In the genomic region with DNA sequence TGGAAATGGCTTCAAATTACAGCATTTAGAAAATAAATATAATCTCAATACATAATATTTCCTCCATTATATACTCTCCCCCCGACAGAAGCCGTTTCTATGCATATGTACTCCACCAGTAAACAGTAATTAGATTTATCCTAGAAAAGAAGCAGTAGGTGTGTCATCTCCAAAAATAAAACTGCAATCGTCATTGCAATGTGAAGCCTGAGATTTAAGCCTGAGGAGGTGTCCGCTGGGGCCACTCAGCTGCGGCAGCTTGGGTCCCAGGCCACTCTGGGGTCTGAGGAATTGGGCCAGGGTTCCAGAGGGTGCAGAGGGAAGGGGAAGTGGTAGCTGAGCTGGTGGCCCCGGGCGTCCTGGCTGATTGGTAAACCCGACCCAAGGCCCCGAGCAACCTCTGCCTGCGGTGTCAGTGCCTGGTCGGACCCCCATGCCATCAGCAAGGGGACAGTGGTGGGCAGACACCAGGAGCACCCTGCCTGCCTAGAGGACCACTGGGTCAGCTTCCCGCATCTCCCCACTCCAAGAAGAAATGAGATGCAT, we compare ENCODE assay signal across 19 cellular contexts. TPM values are rescaled to one million over a fixed set of nuclear protein-coding genes. Genes with fewer than 3 reads are reported as not detected.
A peak's percentile ranks its signal among the peaks of the same experiment; 100 is the strongest.
DNase-seq lines count a peak whose midpoint lies in the region; ATAC-seq, FAIRE-seq and TF ChIP-seq lines count a peak whose summit lies in the region.
"Had no signal": no experiment of that assay in that cellular context is flagged by ENCODE, and none has a peak within 500 bp of the region (broad histone marks: within the 10 kb centered on the region; RNA-seq: fewer than 3 reads in every experiment).

No MANE protein-coding gene starts in this region.

- H4K5ac ChIP-seq in mesendoderm (ENCODE audit: low read length) = no peak overlapping the region

- H3K4ac ChIP-seq in mesendoderm (ENCODE audit: low read depth, low read length) = no peak overlapping the region

- H3K4me1 Mint-ChIP-seq in endothelial cell (ENCODE audit: unreplicated experiment) (no peaks in the 10 kb centered on the region), type B pancreatic cell (ENCODE audit: unreplicated experiment) (peaks cover 3% of the 10 kb centered on the region)
- H3K4me1 Mint-ChIP-seq in T-helper 2 cell treated with Interferon-gamma antibody and Interleukin-4, amounts not matched to agents 5 μg/mL and 100 μg/mL, for 36 hours (ENCODE audit: low read depth) = no peaks in the 10 kb centered on the region

- H3K36me3 Mint-ChIP-seq in endothelial cell (ENCODE audit: low read depth, unreplicated experiment) (peaks cover 4% of the 10 kb centered on the region), type B pancreatic cell (no peaks in the 10 kb centered on the region)
- no peaks in the 10 kb centered on the region for H3K36me3 Mint-ChIP-seq in T-helper 2 cell treated with Interferon-gamma antibody and Interleukin-4, amounts not matched to agents 5 μg/mL and 100 μg/mL, for 36 hours (ENCODE audit: low read depth)

- H3K56ac ChIP-seq in mesendoderm (ENCODE audit: low read length) = peak overlapping the region; percentile 34

- H3K79me1 ChIP-seq in mesendoderm (ENCODE audit: low read length) = no peaks in the 10 kb centered on the region

- no peak overlapping the region for H2AFZ ChIP-seq in K562 (ENCODE audit: low read depth, low read length)

- H3K79me2 ChIP-seq in K562 (ENCODE audit: control insufficient read depth, insufficient read depth, low read length) = no peaks in the 10 kb centered on the region
- H3K79me2 ChIP-seq in mesendoderm (ENCODE audit: control insufficient read depth, insufficient read depth, low read length) = no peaks in the 10 kb centered on the region

- no peak for FAIRE-seq in K562 (lab: Jason Lieb, UNC)

- CTCF ChIA-PET in K562 (lab: Yijun Ruan, JAX; ENCODE audit: low intra/inter-chr PET ratio) = no interaction called here

- no peak for TF ChIP-seq RAD21 in K562 (CRISPR knock-in tag; conservative IDR thresholded peaks at IDR 0.05 in 1 of 2, IDR thresholded peaks at IDR 0.05 in 1 of 2)

- H3K4me3 ChIP-seq in K562 (no peak overlapping the region), mesendoderm (ENCODE audit: low read length) (no peak overlapping the region)

- DNase-seq in K562 (ENCODE audit: extremely low read depth in 1 of 4, low spot score in 3 of 4) (no peak), endothelial cell (ENCODE audit: low spot score) (no peak), mesendoderm (no peak), superior temporal gyrus (ENCODE audit: extremely low spot score) (peak; percentile 45), COLO668 (lab: John Stamatoyannopoulos, UW; ENCODE audit: unreplicated experiment) (no peak), type B pancreatic cell (ENCODE audit: extremely low spot score, unreplicated experiment) (no peak)
- no peak for DNase-seq in T-helper 2 cell treated with Interferon-gamma antibody and Interleukin-4, amounts not matched to agents 5 μg/mL and 100 μg/mL, for 36 hours (ENCODE audit: low spot score)
- DNase-seq: ACHN, DMS79 treated with DMSO at 0.1 percent for 48 hours, KG1, NCI-H1105 treated with DMSO at 0.1 percent for 48 hours, NCI-H1694, NCI-H2107, NCI-H2227 treated with DMSO at 0.1 percent for 48 hours, NCI-H510A treated with DMSO at 0.1 percent for 48 hours, NCI-H774, OCI-M1, SHP77 treated with DMSO at 0.1 percent for 48 hours had no signal

- no peak overlapping the region for H2BK15ac ChIP-seq in mesendoderm (replicated peaks; ENCODE audit: low read depth)

- TF ChIP-seq EP300 in K562 (IDR thresholded peaks at IDR 0.05; ENCODE audit: low read length) = no peak

- H3K4me3 Mint-ChIP-seq in endothelial cell (ENCODE audit: unreplicated experiment) = no peak overlapping the region
- H3K4me3 Mint-ChIP-seq in T-helper 2 cell treated with Interferon-gamma antibody and Interleukin-4, amounts not matched to agents 5 μg/mL and 100 μg/mL, for 36 hours = no peak overlapping the region
- no peak overlapping the region for H3K4me3 Mint-ChIP-seq in type B pancreatic cell

- H3K27me3 ChIP-seq in K562 (ENCODE audit: control insufficient read depth in 2 of 2, insufficient read depth in 2 of 2, low read length in 2 of 2) (no peaks in the 10 kb centered on the region), mesendoderm (ENCODE audit: insufficient read depth, low read length, poor library complexity) (no peaks in the 10 kb centered on the region)

- no peak overlapping the region for H2BK120ac ChIP-seq in mesendoderm (ENCODE audit: low read depth, low read length)

- no peaks in the 10 kb centered on the region for H3K9me3 ChIP-seq in K562 (replicated peaks; ENCODE audit: control insufficient read depth, insufficient read depth, low read depth, low read length)

- H3K18ac ChIP-seq in mesendoderm (ENCODE audit: low read length) = no peak overlapping the region

- no TSS peak for BruUV-seq in K562 (replicated peaks; lab: Mats Ljungman, UMichigan)

- intact Hi-C loops in K562 (cut with micrococcal nuclease) = no loop called here

- POLR2A ChIA-PET in K562 (lab: Yijun Ruan, JAX) = interaction anchor here (1.1 kb wide), 1 partner anchor 10 kb away, joined by 3 read pairs; no protein-coding TSS in a partner anchor

- 0 out of 4 replicates have a peak overlapping the region, but pooled peaks of 1 of the 2 experiments have one; percentile 53 for H3K9ac ChIP-seq in K562 (ENCODE audit: insufficient read depth in 1 of 2, low read depth in 2 of 2, low read length in 2 of 2)
- no peak overlapping the region for H3K9ac ChIP-seq in mesendoderm (ENCODE audit: low read length)

- no peak overlapping the region for H2AK5ac ChIP-seq in mesendoderm (ENCODE audit: low read length)

- no peak for TF ChIP-seq POLR2A in K562 (conservative IDR thresholded peaks at IDR 0.05)

- H3K23ac ChIP-seq in mesendoderm (ENCODE audit: low read length) = no peak overlapping the region

- no peak overlapping the region for H4K8ac ChIP-seq in mesendoderm (ENCODE audit: low read depth, low read length)

- H3K36me3 ChIP-seq in K562 (ENCODE audit: control insufficient read depth, insufficient read depth, low read length) (peaks cover 12% of the 10 kb centered on the region; the same call in 1 of the 3 replicates), mesendoderm (ENCODE audit: control insufficient read depth, insufficient read depth, low read length) (no peaks in the 10 kb centered on the region)

- no peaks in the 10 kb centered on the region for H3K9me3 Mint-ChIP-seq in endothelial cell (ENCODE audit: unreplicated experiment)
- H3K9me3 Mint-ChIP-seq in T-helper 2 cell treated with Interferon-gamma antibody and Interleukin-4, amounts not matched to agents 5 μg/mL and 100 μg/mL, for 36 hours = no peaks in the 10 kb centered on the region
- H3K9me3 Mint-ChIP-seq in type B pancreatic cell = no peaks in the 10 kb centered on the region

- no peak for ATAC-seq in K562

- peaks cover 17 to 93% of the 10 kb centered on the region in 2 experiments for H3K4me1 ChIP-seq in K562 (replicated peaks in 1 of 2; ENCODE audit: control insufficient read depth in 2 of 2, insufficient read depth in 2 of 2, low read length in 2 of 2)
- H3K4me1 ChIP-seq in mesendoderm (ENCODE audit: control insufficient read depth, low read depth, low read length) = no peaks in the 10 kb centered on the region

- 55% methylated on average over 10 of the region's 12 CpGs for WGBS in K562 (ENCODE audit: insufficient coverage, low coverage, missing lambda C conversion rate)
- 100% methylated on average over 2 of the region's 12 CpGs for WGBS in mesendoderm (ENCODE audit: extremely low coverage, insufficient coverage, low lambda C conversion rate)

- H2BK5ac ChIP-seq in mesendoderm (ENCODE audit: low read length) = no peak overlapping the region

- H4K20me1 ChIP-seq in K562 (replicated peaks; ENCODE audit: control insufficient read depth, insufficient read depth, low read length) = no peaks in the 10 kb centered on the region

- in situ Hi-C loops in K562 (cut with MboI) = no loop called here

- peaks cover 14% of the 10 kb centered on the region for H3K27me3 Mint-ChIP-seq in endothelial cell (ENCODE audit: unreplicated experiment)
- no peaks in the 10 kb centered on the region for H3K27me3 Mint-ChIP-seq in T-helper 2 cell treated with Interferon-gamma antibody and Interleukin-4, amounts not matched to agents 5 μg/mL and 100 μg/mL, for 36 hours (ENCODE audit: low read depth)
- H3K27me3 Mint-ChIP-seq in type B pancreatic cell = no peaks in the 10 kb centered on the region

- peak overlapping the region; percentile 52 for H3K27ac Mint-ChIP-seq in endothelial cell (ENCODE audit: unreplicated experiment)
- H3K27ac Mint-ChIP-seq in T-helper 2 cell treated with Interferon-gamma antibody and Interleukin-4, amounts not matched to agents 5 μg/mL and 100 μg/mL, for 36 hours = no peak overlapping the region
- H3K27ac Mint-ChIP-seq in type B pancreatic cell = no peak overlapping the region

- TF ChIP-seq CTCF in K562 (IDR thresholded peaks at IDR 0.05 in 2 of 3, conservative IDR thresholded peaks at IDR 0.05 in 1 of 3; ENCODE audit: insufficient read depth in 2 of 3, low read depth in 1 of 3, low read length in 3 of 3) (no peak), endothelial cell (IDR thresholded peaks at IDR 0.05; ENCODE audit: unreplicated experiment) (no peak), type B pancreatic cell (conservative IDR thresholded peaks at IDR 0.05) (no peak)

- no peak overlapping the region for H3K4me2 ChIP-seq in K562 (ENCODE audit: insufficient read depth, low read length)
- H3K4me2 ChIP-seq in mesendoderm (ENCODE audit: low read length) = no peak overlapping the region

- H3K27ac ChIP-seq in K562 (ENCODE audit: extremely low read depth, low read depth, low read length) (no peak overlapping the region), mesendoderm (ENCODE audit: low read depth, low read length) (no peak overlapping the region)
- H3K27ac ChIP-seq: C4-2B had no signal

- H3K9me1 ChIP-seq in K562 (ENCODE audit: control insufficient read depth, insufficient read depth, low read length) = no peaks in the 10 kb centered on the region

RNA-seq across cellular contexts. Expression of gene MXD4, which starts 7.8 kb away (rescaled TPM):
- 28.6 and 67.2 TPM in 2 replicates for total RNA-seq in K562 (2011; cell fraction: chromatin; rRNA removed; ENCODE audit: low replicate concordance)
- total RNA-seq in K562 (2011; cell fraction: nucleolus; rRNA removed) = 27.8 and 29.2 TPM in 2 replicates
- 20.9 and 26.7 TPM in 2 replicates for total RNA-seq in K562 (2011; cell fraction: nucleoplasm; rRNA removed)
- total RNA-seq in K562 (2014; rRNA removed) (8.8 and 11.2 TPM in 2 replicates), K562 (2014; rRNA removed; fragmentation: Illumina TruSeq; extraction: Trizol) (1.3 and 1.7 TPM in 2 replicates), K562 (2015; rRNA removed; fragmentation: Illumina TruSeq; extraction: Trizol) (5.9 and 6.1 TPM in 2 replicates), K562 (2021) (13.5 and 14.0 TPM in 2 replicates), endothelial cell (ENCODE audit: unreplicated experiment) (93.5 TPM), type B pancreatic cell (ENCODE audit: low replicate concordance) (59.8 and 79.9 TPM in 2 replicates)
- polyA plus RNA-seq in K562 (2011; rRNA removed) (9.1 and 14.4 TPM in 2 replicates), K562 (2014; fragmentation: Illumina TruSeq; extraction: Trizol) (4.4 and 7.0 TPM in 2 replicates), K562 (2014; fragmentation: Nextera tagmentation; extraction: Ambion mirVana) (under 1 TPM; 0.06 to 0.29 TPM), K562 (2014; rRNA removed) (8.9 and 10.2 TPM in 2 replicates)
- 10.3 and 17.4 TPM in 2 replicates for polyA plus RNA-seq in K562 (2011; cell fraction: cytosol; rRNA removed)
- 49.5 and 56.9 TPM in 2 replicates for polyA plus RNA-seq in K562 (2011; cell fraction: nucleus; rRNA removed)
- polyA plus RNA-seq in K562 (2012) = 9.3 and 17.8 TPM in 2 replicates
- 3.4 and 3.6 TPM in 2 replicates for polyA minus RNA-seq in K562 (2011; rRNA and poly(A)+ RNA removed)
- 4.6 and 8.3 TPM in 2 replicates for polyA minus RNA-seq in K562 (2011; cell fraction: cytosol; rRNA and poly(A)+ RNA removed)
- polyA minus RNA-seq in K562 (2011; cell fraction: nucleus; rRNA and poly(A)+ RNA removed) = 13.1 and 22.0 TPM in 2 replicates
- 10.1 TPM for polyA plus RNA-seq in mesendoderm (2013, experiment 1 of 2)
- polyA plus RNA-seq in mesendoderm (2013, experiment 2 of 2) = 10.8 TPM

RNA-seq across cellular contexts. Expression of gene HAUS3, which starts 27.8 kb away (rescaled TPM):
- total RNA-seq in K562 (2011; cell fraction: chromatin; rRNA removed; ENCODE audit: low replicate concordance) = 10.9 and 54.8 TPM in 2 replicates
- 8.7 and 12.0 TPM in 2 replicates for total RNA-seq in K562 (2011; cell fraction: nucleolus; rRNA removed)
- 17.7 and 23.4 TPM in 2 replicates for total RNA-seq in K562 (2011; cell fraction: nucleoplasm; rRNA removed)
- 14.9 and 15.8 TPM in 2 replicates for total RNA-seq in K562 (2014; rRNA removed)
- total RNA-seq in K562 (2014; rRNA removed; fragmentation: Illumina TruSeq; extraction: Trizol) = 25.7 and 29.2 TPM in 2 replicates
- 20.1 and 22.3 TPM in 2 replicates for total RNA-seq in K562 (2015; rRNA removed; fragmentation: Illumina TruSeq; extraction: Trizol)
- total RNA-seq in K562 (2021) = 19.8 and 20.0 TPM in 2 replicates
- polyA plus RNA-seq in K562 (2011; rRNA removed) = 15.3 and 21.5 TPM in 2 replicates
- 6.7 and 9.4 TPM in 2 replicates for polyA plus RNA-seq in K562 (2011; cell fraction: cytosol; rRNA removed)
- polyA plus RNA-seq in K562 (2011; cell fraction: nucleus; rRNA removed) = 15.3 and 17.4 TPM in 2 replicates
- polyA plus RNA-seq in K562 (2012) = 15.3 and 16.2 TPM in 2 replicates
- polyA plus RNA-seq in K562 (2014; fragmentation: Illumina TruSeq; extraction: Trizol) = 18.7 and 22.3 TPM in 2 replicates
- polyA plus RNA-seq in K562 (2014; fragmentation: Nextera tagmentation; extraction: Ambion mirVana) = 1 to 10 TPM; 8.9 to 9.6 TPM
- polyA plus RNA-seq in K562 (2014; rRNA removed) = 22.8 and 25.0 TPM in 2 replicates
- 12.1 and 15.7 TPM in 2 replicates for polyA minus RNA-seq in K562 (2011; rRNA and poly(A)+ RNA removed)
- 5.9 and 8.2 TPM in 2 replicates for polyA minus RNA-seq in K562 (2011; cell fraction: cytosol; rRNA and poly(A)+ RNA removed)
- 8.5 and 14.3 TPM in 2 replicates for polyA minus RNA-seq in K562 (2011; cell fraction: nucleus; rRNA and poly(A)+ RNA removed)
- 16.2 TPM for total RNA-seq in endothelial cell (ENCODE audit: unreplicated experiment)
- 15.8 TPM for polyA plus RNA-seq in mesendoderm (2013, experiment 1 of 2)
- polyA plus RNA-seq in mesendoderm (2013, experiment 2 of 2) = 15.6 TPM
- total RNA-seq in type B pancreatic cell (ENCODE audit: low replicate concordance) = 12.3 and 19.7 TPM in 2 replicates

RNA-seq across cellular contexts. Expression of gene POLN, which starts 27.8 kb away (rescaled TPM):
- 3.2 and 4.6 TPM in 2 replicates for total RNA-seq in K562 (2011; cell fraction: chromatin; rRNA removed; ENCODE audit: low replicate concordance)
- 0.33 and 0.39 TPM in 2 replicates for total RNA-seq in K562 (2011; cell fraction: nucleolus; rRNA removed)
- 0.37 and 1.5 TPM in 2 replicates for total RNA-seq in K562 (2011; cell fraction: nucleoplasm; rRNA removed)
- total RNA-seq in K562 (2014; rRNA removed) = 0.09 and 0.16 TPM in 2 replicates
- 0.47 and 0.70 TPM in 2 replicates for total RNA-seq in K562 (2014; rRNA removed; fragmentation: Illumina TruSeq; extraction: Trizol)
- 0.72 and 0.91 TPM in 2 replicates for total RNA-seq in K562 (2015; rRNA removed; fragmentation: Illumina TruSeq; extraction: Trizol)
- 0.45 and 0.58 TPM in 2 replicates for total RNA-seq in K562 (2021)
- 0.54 and 0.70 TPM in 2 replicates for polyA plus RNA-seq in K562 (2011; rRNA removed)
- 0.12 and 0.25 TPM in 2 replicates for polyA plus RNA-seq in K562 (2011; cell fraction: cytosol; rRNA removed)
- 0.40 and 1.5 TPM in 2 replicates for polyA plus RNA-seq in K562 (2011; cell fraction: nucleus; rRNA removed)
- 0.33 and 1.5 TPM in 2 replicates for polyA plus RNA-seq in K562 (2012)
- 0.15 and 0.33 TPM in 2 replicates for polyA plus RNA-seq in K562 (2014; fragmentation: Illumina TruSeq; extraction: Trizol)
- under 1 TPM; 0.08 to 0.25 TPM for polyA plus RNA-seq in K562 (2014; fragmentation: Nextera tagmentation; extraction: Ambion mirVana)
- polyA plus RNA-seq in K562 (2014; rRNA removed) = 0.32 and 0.46 TPM in 2 replicates
- polyA minus RNA-seq in K562 (2011; rRNA and poly(A)+ RNA removed) = 1.2 and 2.1 TPM in 2 replicates
- polyA minus RNA-seq in K562 (2011; cell fraction: cytosol; rRNA and poly(A)+ RNA removed) = 0.73 TPM in 1 of 2 replicates, not detected in the other
- 0.40 and 0.56 TPM in 2 replicates for polyA minus RNA-seq in K562 (2011; cell fraction: nucleus; rRNA and poly(A)+ RNA removed)
- 2.5 TPM for total RNA-seq in endothelial cell (ENCODE audit: unreplicated experiment)
- polyA plus RNA-seq in mesendoderm (2013, experiment 1 of 2) = 1.3 TPM
- 1.3 TPM for polyA plus RNA-seq in mesendoderm (2013, experiment 2 of 2)
- total RNA-seq in type B pancreatic cell (ENCODE audit: low replicate concordance) = 4.1 and 4.3 TPM in 2 replicates
